Comparison of ENCODE assay signal across 17 cellular contexts in the genomic region with DNA sequence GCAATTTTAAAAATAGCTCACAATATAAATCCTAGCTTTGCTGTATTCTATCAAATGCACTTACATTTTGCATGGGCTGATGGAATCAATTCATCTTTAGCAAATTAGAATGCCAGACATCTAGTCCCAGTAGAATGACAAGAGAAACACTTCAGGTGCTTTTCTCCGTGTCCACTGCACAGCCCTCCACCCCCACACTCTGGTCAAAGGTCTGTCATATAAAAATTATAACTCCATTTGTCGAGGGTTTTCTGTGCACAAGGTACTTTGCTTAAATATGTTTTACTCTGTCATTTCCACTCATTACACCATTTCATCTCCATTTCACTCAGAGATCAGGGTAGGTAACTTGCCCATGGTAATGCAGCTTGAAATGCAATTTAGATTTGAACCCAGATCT.
"Had no signal": no experiment of that assay in that cellular context is flagged by ENCODE, and none has a peak within 500 bp of the region (broad histone marks: within the 10 kb centered on the region; RNA-seq: fewer than 3 reads in every experiment).

No MANE protein-coding gene starts in this region.

- H3K27me3 Mint-ChIP-seq: activated naive CD8-positive, alpha-beta T cell treated with anti-CD3 and anti-CD28 coated beads, Interleukin-2, amount 10 ng/mL, durations not matched to agents 7 days and 5 days had no signal

- H3K4me3 ChIP-seq: heart right ventricle, left lung, neural progenitor cell, pancreas, tibial nerve had no signal

- H3K36me3 Mint-ChIP-seq: WTC11 had no signal

- H3K9me3 ChIP-seq: heart right ventricle, left lung, pancreas, SK-N-SH, tibial nerve had no signal

- DNase-seq: activated CD4-positive, alpha-beta T cell treated with anti-CD3 and anti-CD28 coated beads, Interleukin-2, amount 50 U/mL, for 1 hour; activated effector memory CD4-positive, alpha-beta T cell treated with Interleukin-2 at 50 U/mL for 16 hours; activated naive CD8-positive, alpha-beta T cell treated with anti-CD3 and anti-CD28 coated beads, Interleukin-2, amount 10 ng/mL, durations not matched to agents 7 days and 5 days; activated T-cell treated with anti-CD3 and anti-CD28 coated beads, Interleukin-2, amount 50 U/mL, for 1 hour; anterior cingulate cortex; foreskin melanocyte; heart right ventricle; left lung; pancreas; retina; SK-N-SH; stimulated activated CD4-positive, alpha-beta T cell treated with anti-CD3 and anti-CD28 coated beads, Interleukin-15, amount 100 ng/mL, for 24 hours; stimulated activated CD4-positive, alpha-beta T cell treated with anti-CD3 and anti-CD28 coated beads, Interleukin-4, amount 100 ng/mL, for 4 hours had no signal

- H3K36me3 ChIP-seq: left lung, neural progenitor cell, pancreas had no signal

- H3K4me1 Mint-ChIP-seq: neural progenitor cell had no signal

- ATAC-seq: heart right ventricle, left lung, WTC11 had no signal

- H3K4me3 Mint-ChIP-seq: activated naive CD8-positive, alpha-beta T cell treated with anti-CD3 and anti-CD28 coated beads, Interleukin-2, amount 10 ng/mL, durations not matched to agents 7 days and 5 days; neural progenitor cell; T-helper 1 cell treated with Interleukin-12 subunit alpha and Interleukin-12 subunit beta and Interleukin-4 antibody, amounts not matched to agents 30 μg/mL and 1 μg/mL, for 36 hours; WTC11 had no signal

- H3K9me3 Mint-ChIP-seq: activated naive CD8-positive, alpha-beta T cell treated with anti-CD3 and anti-CD28 coated beads, Interleukin-2, amount 10 ng/mL, durations not matched to agents 7 days and 5 days; neural progenitor cell; T-helper 1 cell treated with Interleukin-12 subunit alpha and Interleukin-12 subunit beta and Interleukin-4 antibody, amounts not matched to agents 30 μg/mL and 1 μg/mL, for 36 hours; WTC11 had no signal

- H3K27ac Mint-ChIP-seq: activated naive CD8-positive, alpha-beta T cell treated with anti-CD3 and anti-CD28 coated beads, Interleukin-2, amount 10 ng/mL, durations not matched to agents 7 days and 5 days; neural progenitor cell; T-helper 1 cell treated with Interleukin-12 subunit alpha and Interleukin-12 subunit beta and Interleukin-4 antibody, amounts not matched to agents 30 μg/mL and 1 μg/mL, for 36 hours had no signal

- H3K27me3 ChIP-seq: heart right ventricle, left lung, neural progenitor cell, pancreas, tibial nerve had no signal

- H3K27ac ChIP-seq: heart right ventricle, neural progenitor cell had no signal

- H3K4me1 ChIP-seq: neural progenitor cell had no signal
